ENCODE assay signal across 24 cellular contexts in genomic region chr6:158498362-158498761, GRCh38.
"Had no signal": no experiment of that assay in that cellular context is flagged by ENCODE, and none has a peak within 500 bp of the region (broad histone marks: within the 10 kb centered on the region; RNA-seq: fewer than 3 reads in every experiment).

No MANE protein-coding gene starts in this region.

- H3K9me3 ChIP-seq: Peyer's patch, SJSA1 had no signal

- H3K4me3 Mint-ChIP-seq: IgD-negative memory B cell had no signal

- H2AFZ ChIP-seq: PC-9 had no signal

- DNase-seq: Kasumi-1; MM.1S; NCI-H1092 treated with DMSO at 0.1 percent for 48 hours; NCI-H1436; NCI-H187; NCI-H2029; NCI-H2081 treated with DMSO at 0.1 percent for 48 hours; NCI-H226; NCI-H446; NCI-H510A; NCI-H524 treated with DMSO at 0.1 percent for 48 hours; NCI-H774; NK-92 treated with Interleukin-12 subunit alpha and Interleukin-12 subunit beta, amount 100 ng/mL, for 24 hours; OCI-M1; PC-9; Peyer's patch; SHP77 treated with DMSO at 0.1 percent for 48 hours had no signal

- H3K4me2 ChIP-seq: KMS-11, PC-9 had no signal

- H3K27me3 Mint-ChIP-seq: IgD-negative memory B cell had no signal

- H3K27ac ChIP-seq: HL-60, KMS-11, PC-9, Peyer's patch, SJSA1, SK-N-MC had no signal

- H3K9ac ChIP-seq: KMS-11 had no signal

- H3K27me3 ChIP-seq: Peyer's patch, SJSA1 had no signal

- H3K9me3 Mint-ChIP-seq: IgD-negative memory B cell had no signal

- H3K4me1 ChIP-seq: Peyer's patch had no signal

- ATAC-seq: K562, Right ventricle myocardium inferior had no signal

- H3K4me3 ChIP-seq: K562, PC-9, Peyer's patch, SJSA1, SK-N-MC had no signal

- H3K4me1 Mint-ChIP-seq: IgD-negative memory B cell had no signal
